In the genomic region with DNA sequence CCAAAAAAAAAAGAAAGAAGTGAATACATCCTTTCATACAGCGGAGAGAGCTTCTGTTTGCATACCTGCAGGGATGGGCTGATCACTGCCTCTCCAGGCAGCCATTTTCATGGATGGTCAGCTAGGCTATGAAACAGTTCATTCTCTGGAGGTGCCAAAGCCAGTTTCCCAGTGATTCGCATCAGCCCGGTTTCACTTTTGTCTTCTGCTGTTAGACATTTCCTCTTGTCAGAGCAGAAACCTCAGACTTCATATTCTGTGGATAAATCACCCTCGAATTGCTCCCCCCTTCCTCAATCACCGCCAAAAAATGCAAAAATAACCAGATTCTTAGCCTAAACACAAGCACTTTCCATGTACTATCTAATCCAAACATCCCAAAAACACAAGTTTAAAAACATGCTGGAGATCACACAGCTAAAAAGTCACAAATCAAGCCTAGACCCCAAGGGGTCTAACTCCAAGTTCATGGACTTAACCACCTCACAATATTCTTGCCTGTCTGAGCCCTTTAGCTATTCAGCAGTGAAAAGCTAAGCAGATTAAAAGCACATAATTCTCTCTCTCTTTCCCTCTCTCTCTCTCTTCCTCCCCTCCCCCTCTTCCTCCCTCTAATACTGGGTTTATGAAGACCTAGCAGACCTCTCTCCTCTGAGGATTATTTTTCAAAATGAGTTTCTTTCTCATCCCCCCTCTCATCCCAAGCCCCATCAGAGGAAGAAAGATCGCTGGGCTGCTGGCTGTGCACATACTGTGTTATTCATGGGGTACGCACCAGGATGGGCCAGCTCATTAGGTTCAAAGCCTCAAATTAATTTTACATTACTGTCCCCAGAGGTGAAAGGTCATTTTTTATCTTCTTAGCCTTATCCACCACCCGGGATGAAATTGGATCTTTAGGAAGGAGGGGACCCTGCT, we compare ENCODE assay signal across 11 cellular contexts.
DNase-seq lines count a peak whose midpoint lies in the region; ATAC-seq, FAIRE-seq and TF ChIP-seq lines count a peak whose summit lies in the region.
"Had no signal": no experiment of that assay in that cellular context is flagged by ENCODE, and none has a peak within 500 bp of the region (broad histone marks: within the 10 kb centered on the region; RNA-seq: fewer than 3 reads in every experiment).

No MANE protein-coding gene starts in this region.

- peak; percentile 43 for FAIRE-seq in keratinocyte (lab: Jason Lieb, UNC)

- H3K9me1 ChIP-seq in keratinocyte (ENCODE audit: control insufficient read depth, extremely low read depth, insufficient read depth, low read length): no peaks in the 10 kb centered on the region

- no peaks in the 10 kb centered on the region for H3K27me3 ChIP-seq in ACC112 (ENCODE audit: insufficient read depth, low read length)
- H3K27me3 ChIP-seq in HAP-1 (ENCODE audit: low read depth): no peaks in the 10 kb centered on the region
- no peaks in the 10 kb centered on the region for H3K27me3 ChIP-seq in keratinocyte (ENCODE audit: control insufficient read depth, extremely low read depth, insufficient read depth, low read length)
- no peaks in the 10 kb centered on the region for H3K27me3 ChIP-seq in uterus

- DNase-seq in HAP-1 (ENCODE audit: low spot score in 2 of 2): peak; percentile 30 to 34
- no peak for DNase-seq in keratinocyte (ENCODE audit: low read depth, low spot score)
- no peak for DNase-seq in uterus
- no peak for DNase-seq in sciatic nerve (ENCODE audit: low spot score)
- no peak for DNase-seq in stimulated activated CD8-positive, alpha-beta memory T cell treated with anti-CD3 and anti-CD28 coated beads, Interleukin-4, amount 100 ng/mL, for 48 hours
- DNase-seq in SKM-1 treated with dmso at 0.1 percent for 144 hours (lab: John Stamatoyannopoulos, UW; ENCODE audit: unreplicated experiment): no peak
- DNase-seq: activated CD4-positive, alpha-beta T cell treated with anti-CD3 and anti-CD28 coated beads for 4 hours; NCI-H1694; RPMI8226 had no signal

- H3K4me3 ChIP-seq in ACC112 (ENCODE audit: low read depth, low read length): peak overlapping the region; percentile 70
- no peak overlapping the region for H3K4me3 ChIP-seq in HAP-1
- peak overlapping the region; percentile 33 for H3K4me3 ChIP-seq in WI38 (ENCODE audit: low read depth, low read length)
- no peak overlapping the region for H3K4me3 ChIP-seq in keratinocyte (ENCODE audit: control insufficient read depth in 2 of 3, extremely low read depth in 1 of 3, insufficient read depth in 2 of 3, low read depth in 1 of 3, low read length in 3 of 3)
- no peak overlapping the region for H3K4me3 ChIP-seq in uterus

- no peak for TF ChIP-seq CTCF in WI38 (IDR thresholded peaks at IDR 0.05; ENCODE audit: low read depth, low read length)
- TF ChIP-seq CTCF in keratinocyte (optimal IDR thresholded peaks at IDR 0.05 in 1 of 3, IDR thresholded peaks at IDR 0.05 in 1 of 3, conservative IDR thresholded peaks at IDR 0.05 in 1 of 3; ENCODE audit: extremely low read depth in 1 of 3, insufficient read depth in 2 of 3, low read length in 3 of 3): no peak
- TF ChIP-seq CTCF in uterus (IDR thresholded peaks at IDR 0.05): no peak

- H3K27ac ChIP-seq in ACC112 (ENCODE audit: low read depth, low read length) (peak overlapping the region; percentile 83), keratinocyte (ENCODE audit: control insufficient read depth, insufficient read depth, low read length) (no peak overlapping the region), uterus (no peak overlapping the region)

- TF ChIP-seq POLR2A in uterus (IDR thresholded peaks at IDR 0.05): no peak

- peaks cover 21% of the 10 kb centered on the region for H3K4me1 ChIP-seq in ACC112 (ENCODE audit: control insufficient read depth, insufficient read depth, low read length, unreplicated experiment)
- peaks cover 30% of the 10 kb centered on the region for H3K4me1 ChIP-seq in HAP-1
- H3K4me1 ChIP-seq in keratinocyte (ENCODE audit: control insufficient read depth, extremely low read depth, insufficient read depth, low read length): no peaks in the 10 kb centered on the region
- no peaks in the 10 kb centered on the region for H3K4me1 ChIP-seq in uterus

- dilution Hi-C loops in keratinocyte (cut with MboI; ENCODE audit: extremely low pct_ligation_motif_present, low sequenced_read_pairs): no loop called here

- no peaks in the 10 kb centered on the region for H3K9me3 ChIP-seq in HAP-1
- no peaks in the 10 kb centered on the region for H3K9me3 ChIP-seq in keratinocyte (ENCODE audit: control insufficient read depth, low read depth, low read length)
- H3K9me3 ChIP-seq in uterus: no peaks in the 10 kb centered on the region

- H3K9ac ChIP-seq in keratinocyte (ENCODE audit: control insufficient read depth, extremely low read depth, insufficient read depth, low read length): no peak overlapping the region

- no peaks in the 10 kb centered on the region for H3K36me3 ChIP-seq in ACC112 (ENCODE audit: insufficient read depth, low read length)
- no peaks in the 10 kb centered on the region for H3K36me3 ChIP-seq in HAP-1 (replicated peaks)
- H3K36me3 ChIP-seq in keratinocyte (ENCODE audit: control insufficient read depth in 2 of 2, extremely low read depth in 1 of 2, insufficient read depth in 2 of 2, low read length in 2 of 2): no peaks in the 10 kb centered on the region
- no peaks in the 10 kb centered on the region for H3K36me3 ChIP-seq in uterus

- ATAC-seq in sciatic nerve: no peak

- H4K20me1 ChIP-seq in keratinocyte (ENCODE audit: control insufficient read depth, extremely low read depth, insufficient read depth, low read length): no peaks in the 10 kb centered on the region

- intact Hi-C loops in uterus (cut with DNase I; ENCODE audit: low total_unique reads): no loop called here
- intact Hi-C loops in sciatic nerve (cut with DNase I): no loop called here

- peak overlapping the region; percentile 99 for H2AFZ ChIP-seq in ACC112 (ENCODE audit: low read length, unreplicated experiment)
- H2AFZ ChIP-seq in keratinocyte (ENCODE audit: control insufficient read depth, low read length): no peak overlapping the region

- no peaks in the 10 kb centered on the region for H3K79me2 ChIP-seq in ACC112 (ENCODE audit: control insufficient read depth, insufficient read depth, low read length, unreplicated experiment)
- no peaks in the 10 kb centered on the region for H3K79me2 ChIP-seq in keratinocyte (ENCODE audit: control insufficient read depth, insufficient read depth, low read length)

- in situ Hi-C loops in HAP-1 (cut with MboI; ENCODE audit: low sequenced_read_pairs): no loop called here

- H3K4me2 ChIP-seq in keratinocyte (ENCODE audit: control insufficient read depth, extremely low read depth, insufficient read depth, low read depth, low read length): no peak overlapping the region

Comparison
In these comparisons a context has a peak if more than half of its experiments do, and no peak if none do; other contexts are left out.
1. H3K4me3 ChIP-seq: peak in ACC112 (single experiment) and WI38 (single experiment); none in HAP-1 (single experiment), keratinocyte (0 of 3) and uterus (0 of 2).
2. DNase-seq: peak in HAP-1 (2 of 2); none in keratinocyte (single experiment), uterus (0 of 2), sciatic nerve (single experiment), stimulated activated CD8-positive, alpha-beta memory T cell treated with anti-CD3 and anti-CD28 coated beads, Interleukin-4, amount 100 ng/mL, for 48 hours (single experiment) and SKM-1 treated with dmso at 0.1 percent for 144 hours (single experiment).